Comparison of ENCODE assay signal across 1 cellular context in the genomic region with DNA sequence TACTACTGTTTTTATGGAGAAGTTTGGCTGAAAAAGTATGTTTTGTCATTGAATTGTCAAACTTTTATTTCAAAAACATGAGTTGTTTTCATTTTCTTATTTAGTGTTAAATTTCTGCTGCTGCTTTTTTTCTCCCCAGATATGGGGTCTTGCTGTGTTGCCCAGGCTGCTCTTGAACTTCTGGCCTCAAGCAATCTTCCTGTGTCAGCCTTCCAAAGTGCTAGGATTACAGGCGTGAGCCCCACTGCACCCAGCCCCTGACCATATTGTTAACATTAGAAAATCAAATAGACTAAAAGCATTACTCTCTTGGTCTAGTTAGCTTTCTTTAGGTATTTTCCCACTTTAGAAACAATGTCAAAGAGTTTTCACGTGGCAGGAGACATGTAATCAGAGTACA.
TF ChIP-seq lines count a peak whose summit lies in the region.

No MANE protein-coding gene starts in this region.

TF ChIP-seq in GM12878, 131 proteins besides CTCF, POLR2A, EP300 and RAD21 (continued from another document):
- TF ChIP-seq RELB (IDR thresholded peaks at IDR 0.05; ENCODE audit: low read depth) (no peak), MTA3 (IDR thresholded peaks at IDR 0.05; ENCODE audit: borderline replicate concordance, low read length) (no peak), TARDBP (IDR thresholded peaks at IDR 0.05; ENCODE audit: borderline replicate concordance) (no peak), CBFB (IDR thresholded peaks at IDR 0.05; ENCODE audit: low read depth) (no peak), GABPA (IDR thresholded peaks at IDR 0.05; ENCODE audit: low read depth) (no peak), CREB1 (IDR thresholded peaks at IDR 0.05; ENCODE audit: low read depth) (no peak), TAF1 (IDR thresholded peaks at IDR 0.05; ENCODE audit: borderline replicate concordance, low read depth, low read length) (no peak), KDM1A (IDR thresholded peaks at IDR 0.05; ENCODE audit: borderline replicate concordance) (no peak), CHD4 (IDR thresholded peaks at IDR 0.05) (no peak)
- TF ChIP-seq, protein P1, sequence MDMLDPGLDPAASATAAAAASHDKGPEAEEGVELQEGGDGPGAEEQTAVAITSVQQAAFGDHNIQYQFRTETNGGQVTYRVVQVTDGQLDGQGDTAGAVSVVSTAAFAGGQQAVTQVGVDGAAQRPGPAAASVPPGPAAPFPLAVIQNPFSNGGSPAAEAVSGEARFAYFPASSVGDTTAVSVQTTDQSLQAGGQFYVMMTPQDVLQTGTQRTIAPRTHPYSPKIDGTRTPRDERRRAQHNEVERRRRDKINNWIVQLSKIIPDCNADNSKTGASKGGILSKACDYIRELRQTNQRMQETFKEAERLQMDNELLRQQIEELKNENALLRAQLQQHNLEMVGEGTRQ (IDR thresholded peaks at IDR 0.05; ENCODE audit: borderline replicate concordance, low read depth, low read length): no peak
